Comparison of ENCODE assay signal across 15 cellular contexts in the genomic region with DNA sequence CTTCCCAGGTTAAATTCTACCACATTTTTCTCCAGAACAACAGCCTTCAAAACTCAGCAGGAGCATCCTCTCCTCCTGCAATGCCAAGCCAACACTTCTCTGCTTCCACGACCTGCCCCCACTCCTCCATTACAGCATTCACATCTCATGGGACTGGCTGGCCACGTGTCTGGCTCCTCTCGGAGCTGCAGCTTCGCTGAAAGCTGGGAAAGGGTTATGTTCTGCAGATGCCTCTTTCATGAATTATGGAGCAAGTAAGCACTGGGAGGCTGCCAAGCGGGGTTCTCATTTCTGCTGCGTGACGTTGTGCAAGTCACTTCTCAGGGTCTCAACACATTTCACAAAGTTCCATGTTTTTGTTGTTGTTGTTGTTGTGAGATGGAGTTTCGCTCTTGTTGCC.
DNase-seq lines count a peak whose midpoint lies in the region; ATAC-seq and TF ChIP-seq lines count a peak whose summit lies in the region.
"Had no signal": no experiment of that assay in that cellular context is flagged by ENCODE, and none has a peak within 500 bp of the region (broad histone marks: within the 10 kb centered on the region; RNA-seq: fewer than 3 reads in every experiment).

No MANE protein-coding gene starts in this region.

- H3K4me3 ChIP-seq in AG10803 (ENCODE audit: low read length) = no peak overlapping the region
- no peak overlapping the region for H3K4me3 ChIP-seq in fibroblast of pulmonary artery (replicated peaks; ENCODE audit: low read depth, low read length)
- H3K4me3 ChIP-seq: A549, HAP-1, SJCRH30 had no signal

- H3K4me1 Mint-ChIP-seq in WTC11 = peaks cover 48% of the 10 kb centered on the region
- peaks cover 65% of the 10 kb centered on the region for H3K4me1 Mint-ChIP-seq in nephron
- H3K4me1 Mint-ChIP-seq in activated naive CD8-positive, alpha-beta T cell treated with anti-CD3 and anti-CD28 coated beads, Interleukin-2, amount 50 U/mL, for 24 hours = no peaks in the 10 kb centered on the region
- H3K4me1 Mint-ChIP-seq: CD4-positive, alpha-beta memory T cell had no signal

- CTCF ChIA-PET in WTC11 (lab: Charles Lee) = interaction anchor here (1.8 kb wide), 1 partner anchor 120 kb away, joined by 4 read pairs; no protein-coding TSS in a partner anchor

- H3K27me3 Mint-ChIP-seq in WTC11 (ENCODE audit: low read depth) (peaks cover 11% of the 10 kb centered on the region), nephron (ENCODE audit: low read depth) (peaks cover 7% of the 10 kb centered on the region)
- H3K27me3 Mint-ChIP-seq in activated naive CD8-positive, alpha-beta T cell treated with anti-CD3 and anti-CD28 coated beads, Interleukin-2, amount 50 U/mL, for 24 hours = peaks cover 3% of the 10 kb centered on the region

- ATAC-seq in WTC11 = no peak
- no peak for ATAC-seq in activated naive CD8-positive, alpha-beta T cell treated with anti-CD3 and anti-CD28 coated beads, Interleukin-2, amount 50 U/mL, for 24 hours
- ATAC-seq: A549 had no signal

- POLR2A ChIA-PET in WTC11 (lab: Charles Lee) = no interaction called here

- TF ChIP-seq CTCF in AG10803 (conservative IDR thresholded peaks at IDR 0.05; ENCODE audit: low read length) (no peak), WTC11 (IDR thresholded peaks at IDR 0.05) (no peak), fibroblast of pulmonary artery (IDR thresholded peaks at IDR 0.05; ENCODE audit: low read length, missing control alignments) (no peak), nephron (IDR thresholded peaks at IDR 0.05; ENCODE audit: unreplicated experiment in 3 of 3) (no peak)

- H3K9me3 Mint-ChIP-seq in WTC11 = peaks cover 32% of the 10 kb centered on the region
- H3K9me3 Mint-ChIP-seq in nephron = peaks cover 10% of the 10 kb centered on the region
- no peaks in the 10 kb centered on the region for H3K9me3 Mint-ChIP-seq in activated naive CD8-positive, alpha-beta T cell treated with anti-CD3 and anti-CD28 coated beads, Interleukin-2, amount 50 U/mL, for 24 hours
- H3K9me3 Mint-ChIP-seq: CD4-positive, alpha-beta memory T cell had no signal

- H3K36me3 Mint-ChIP-seq in WTC11 (peaks cover 32% of the 10 kb centered on the region), nephron (ENCODE audit: low read depth) (peaks cover 13% of the 10 kb centered on the region)
- no peaks in the 10 kb centered on the region for H3K36me3 Mint-ChIP-seq in activated naive CD8-positive, alpha-beta T cell treated with anti-CD3 and anti-CD28 coated beads, Interleukin-2, amount 50 U/mL, for 24 hours (ENCODE audit: low read depth)
- H3K36me3 Mint-ChIP-seq: CD4-positive, alpha-beta memory T cell had no signal

- H3K4me3 Mint-ChIP-seq in WTC11 (no peak overlapping the region), nephron (peak overlapping the region in 2 of 3 experiments; percentile 28 to 51)
- H3K4me3 Mint-ChIP-seq in activated naive CD8-positive, alpha-beta T cell treated with anti-CD3 and anti-CD28 coated beads, Interleukin-2, amount 50 U/mL, for 24 hours = no peak overlapping the region
- H3K4me3 Mint-ChIP-seq: CD4-positive, alpha-beta memory T cell had no signal

- DNase-seq in AG10803 (ENCODE audit: low read depth) (peak; percentile 75), WTC11 (ENCODE audit: low spot score) (no peak), fibroblast of pulmonary artery (ENCODE audit: low read depth) (peak; percentile 27), NCI-H2029 treated with DMSO at 0.1 percent for 48 hours (lab: John Stamatoyannopoulos, UW) (no peak), HuH-7.5 (ENCODE audit: low spot score) (no peak), MV-4-11 (lab: John Stamatoyannopoulos, UW) (no peak)
- no peak for DNase-seq in activated naive CD8-positive, alpha-beta T cell treated with anti-CD3 and anti-CD28 coated beads, Interleukin-2, amount 50 U/mL, for 24 hours
- DNase-seq: BE2C; CD4-positive, alpha-beta memory T cell; NCI-H1436; NCI-H345; SJCRH30 had no signal

- H3K27ac Mint-ChIP-seq in WTC11 (no peak overlapping the region), nephron (peak overlapping the region in 2 of 3 experiments; percentile 60 to 83)
- H3K27ac Mint-ChIP-seq in activated naive CD8-positive, alpha-beta T cell treated with anti-CD3 and anti-CD28 coated beads, Interleukin-2, amount 50 U/mL, for 24 hours = no peak overlapping the region
- H3K27ac Mint-ChIP-seq: CD4-positive, alpha-beta memory T cell had no signal

TF ChIP-seq in WTC11, 78 proteins besides CTCF, POLR2A, EP300 and RAD21:
- TF ChIP-seq ZNF317 (CRISPR knock-in tag; IDR thresholded peaks at IDR 0.05; ENCODE audit: borderline replicate concordance, low read depth) (peak; percentile 77), NFE2L1 (CRISPR knock-in tag; IDR thresholded peaks at IDR 0.05) (no peak), ZNF121 (CRISPR knock-in tag; IDR thresholded peaks at IDR 0.05) (no peak), TEAD4 (CRISPR knock-in tag; IDR thresholded peaks at IDR 0.05) (no peak)
- TF ChIP-seq, protein P1, sequence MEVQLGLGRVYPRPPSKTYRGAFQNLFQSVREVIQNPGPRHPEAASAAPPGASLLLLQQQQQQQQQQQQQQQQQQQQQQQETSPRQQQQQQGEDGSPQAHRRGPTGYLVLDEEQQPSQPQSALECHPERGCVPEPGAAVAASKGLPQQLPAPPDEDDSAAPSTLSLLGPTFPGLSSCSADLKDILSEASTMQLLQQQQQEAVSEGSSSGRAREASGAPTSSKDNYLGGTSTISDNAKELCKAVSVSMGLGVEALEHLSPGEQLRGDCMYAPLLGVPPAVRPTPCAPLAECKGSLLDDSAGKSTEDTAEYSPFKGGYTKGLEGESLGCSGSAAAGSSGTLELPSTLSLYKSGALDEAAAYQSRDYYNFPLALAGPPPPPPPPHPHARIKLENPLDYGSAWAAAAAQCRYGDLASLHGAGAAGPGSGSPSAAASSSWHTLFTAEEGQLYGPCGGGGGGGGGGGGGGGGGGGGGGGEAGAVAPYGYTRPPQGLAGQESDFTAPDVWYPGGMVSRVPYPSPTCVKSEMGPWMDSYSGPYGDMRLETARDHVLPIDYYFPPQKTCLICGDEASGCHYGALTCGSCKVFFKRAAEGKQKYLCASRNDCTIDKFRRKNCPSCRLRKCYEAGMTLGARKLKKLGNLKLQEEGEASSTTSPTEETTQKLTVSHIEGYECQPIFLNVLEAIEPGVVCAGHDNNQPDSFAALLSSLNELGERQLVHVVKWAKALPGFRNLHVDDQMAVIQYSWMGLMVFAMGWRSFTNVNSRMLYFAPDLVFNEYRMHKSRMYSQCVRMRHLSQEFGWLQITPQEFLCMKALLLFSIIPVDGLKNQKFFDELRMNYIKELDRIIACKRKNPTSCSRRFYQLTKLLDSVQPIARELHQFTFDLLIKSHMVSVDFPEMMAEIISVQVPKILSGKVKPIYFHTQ (CRISPR knock-in tag; IDR thresholded peaks at IDR 0.05) = no peak
- TF ChIP-seq, protein P2, sequence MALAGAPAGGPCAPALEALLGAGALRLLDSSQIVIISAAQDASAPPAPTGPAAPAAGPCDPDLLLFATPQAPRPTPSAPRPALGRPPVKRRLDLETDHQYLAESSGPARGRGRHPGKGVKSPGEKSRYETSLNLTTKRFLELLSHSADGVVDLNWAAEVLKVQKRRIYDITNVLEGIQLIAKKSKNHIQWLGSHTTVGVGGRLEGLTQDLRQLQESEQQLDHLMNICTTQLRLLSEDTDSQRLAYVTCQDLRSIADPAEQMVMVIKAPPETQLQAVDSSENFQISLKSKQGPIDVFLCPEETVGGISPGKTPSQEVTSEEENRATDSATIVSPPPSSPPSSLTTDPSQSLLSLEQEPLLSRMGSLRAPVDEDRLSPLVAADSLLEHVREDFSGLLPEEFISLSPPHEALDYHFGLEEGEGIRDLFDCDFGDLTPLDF (CRISPR knock-in tag; IDR thresholded peaks at IDR 0.05) = no peak
- TF ChIP-seq, protein P3, sequence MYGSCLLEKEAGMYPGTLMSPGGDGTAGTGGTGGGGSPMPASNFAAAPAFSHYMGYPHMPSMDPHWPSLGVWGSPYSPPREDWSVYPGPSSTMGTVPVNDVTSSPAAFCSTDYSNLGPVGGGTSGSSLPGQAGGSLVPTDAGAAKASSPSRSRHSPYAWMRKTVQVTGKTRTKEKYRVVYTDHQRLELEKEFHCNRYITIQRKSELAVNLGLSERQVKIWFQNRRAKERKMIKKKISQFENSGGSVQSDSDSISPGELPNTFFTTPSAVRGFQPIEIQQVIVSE (CRISPR knock-in tag; IDR thresholded peaks at IDR 0.05; ENCODE audit: borderline replicate concordance) = no peak
- TF ChIP-seq, protein P4, sequence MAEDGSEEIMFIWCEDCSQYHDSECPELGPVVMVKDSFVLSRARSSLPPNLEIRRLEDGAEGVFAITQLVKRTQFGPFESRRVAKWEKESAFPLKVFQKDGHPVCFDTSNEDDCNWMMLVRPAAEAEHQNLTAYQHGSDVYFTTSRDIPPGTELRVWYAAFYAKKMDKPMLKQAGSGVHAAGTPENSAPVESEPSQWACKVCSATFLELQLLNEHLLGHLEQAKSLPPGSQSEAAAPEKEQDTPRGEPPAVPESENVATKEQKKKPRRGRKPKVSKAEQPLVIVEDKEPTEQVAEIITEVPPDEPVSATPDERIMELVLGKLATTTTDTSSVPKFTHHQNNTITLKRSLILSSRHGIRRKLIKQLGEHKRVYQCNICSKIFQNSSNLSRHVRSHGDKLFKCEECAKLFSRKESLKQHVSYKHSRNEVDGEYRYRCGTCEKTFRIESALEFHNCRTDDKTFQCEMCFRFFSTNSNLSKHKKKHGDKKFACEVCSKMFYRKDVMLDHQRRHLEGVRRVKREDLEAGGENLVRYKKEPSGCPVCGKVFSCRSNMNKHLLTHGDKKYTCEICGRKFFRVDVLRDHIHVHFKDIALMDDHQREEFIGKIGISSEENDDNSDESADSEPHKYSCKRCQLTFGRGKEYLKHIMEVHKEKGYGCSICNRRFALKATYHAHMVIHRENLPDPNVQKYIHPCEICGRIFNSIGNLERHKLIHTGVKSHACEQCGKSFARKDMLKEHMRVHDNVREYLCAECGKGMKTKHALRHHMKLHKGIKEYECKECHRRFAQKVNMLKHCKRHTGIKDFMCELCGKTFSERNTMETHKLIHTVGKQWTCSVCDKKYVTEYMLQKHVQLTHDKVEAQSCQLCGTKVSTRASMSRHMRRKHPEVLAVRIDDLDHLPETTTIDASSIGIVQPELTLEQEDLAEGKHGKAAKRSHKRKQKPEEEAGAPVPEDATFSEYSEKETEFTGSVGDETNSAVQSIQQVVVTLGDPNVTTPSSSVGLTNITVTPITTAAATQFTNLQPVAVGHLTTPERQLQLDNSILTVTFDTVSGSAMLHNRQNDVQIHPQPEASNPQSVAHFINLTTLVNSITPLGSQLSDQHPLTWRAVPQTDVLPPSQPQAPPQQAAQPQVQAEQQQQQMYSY (CRISPR knock-in tag; IDR thresholded peaks at IDR 0.05) = no peak

Comparison
In these comparisons a context has a peak if more than half of its experiments do, and no peak if none do; other contexts are left out.
1. DNase-seq: peak in AG10803 (single experiment) and fibroblast of pulmonary artery (single experiment); none in WTC11 (single experiment), NCI-H2029 treated with DMSO at 0.1 percent for 48 hours (single experiment), activated naive CD8-positive, alpha-beta T cell treated with anti-CD3 and anti-CD28 coated beads, Interleukin-2, amount 50 U/mL, for 24 hours (single experiment), HuH-7.5 (single experiment) and MV-4-11 (single experiment).
2. H3K27ac Mint-ChIP-seq: peak in nephron (2 of 3); none in WTC11 (single experiment) and activated naive CD8-positive, alpha-beta T cell treated with anti-CD3 and anti-CD28 coated beads, Interleukin-2, amount 50 U/mL, for 24 hours (single experiment).
3. H3K4me3 Mint-ChIP-seq: peak in nephron (2 of 3); none in WTC11 (single experiment) and activated naive CD8-positive, alpha-beta T cell treated with anti-CD3 and anti-CD28 coated beads, Interleukin-2, amount 50 U/mL, for 24 hours (single experiment).